28 cellular contexts compared by ENCODE assay signal in genomic region chr19:58398087-58398486, GRCh38. TPM values are rescaled to one million over a fixed set of nuclear protein-coding genes. Genes with fewer than 3 reads are reported as not detected.
"Had no signal": no experiment of that assay in that cellular context is flagged by ENCODE, and none has a peak within 500 bp of the region (broad histone marks: within the 10 kb centered on the region; RNA-seq: fewer than 3 reads in every experiment).

No MANE protein-coding gene starts in this region.

- H3K27ac ChIP-seq: esophagus squamous epithelium, ovary, psoas muscle, skin epidermis, spleen, testis, tibial artery, upper lobe of left lung had no signal

- H3K9me3 ChIP-seq: esophagus squamous epithelium, ovary, psoas muscle, spleen, testis, tibial artery, upper lobe of left lung had no signal

- ATAC-seq: effector memory CD8-positive, alpha-beta T cell; left lobe of liver; naive thymus-derived CD8-positive, alpha-beta T cell; psoas muscle; right cardiac atrium; stimulated activated memory B cell treated with anti-CD40 and anti-IgM and Interleukin-4, amounts not matched to agents 10 μg/mL and 1 μg/mL and 100 μg/mL, for 72 hours; stimulated activated naive CD8-positive, alpha-beta T cell treated with anti-CD3 and anti-CD28 coated beads, Interleukin-15, Interleukin-2, amounts not matched to agents 100 U/mL and 50 U/mL, for 24 hours had no signal

- DNase-seq: cerebellar nuclear complex; cortex of kidney; effector memory CD8-positive, alpha-beta T cell; erythroblast; esophagus squamous epithelium; foreskin melanocyte; hypothalamus; naive thymus-derived CD8-positive, alpha-beta T cell; occipital lobe; ovary; psoas muscle; spleen; stimulated activated CD4-positive, alpha-beta T cell treated with anti-CD3 and anti-CD28 coated beads, Interleukin-4, amount 100 ng/mL, for 4 hours; stimulated activated naive CD8-positive, alpha-beta T cell treated with anti-CD3 and anti-CD28 coated beads, Interleukin-15, Interleukin-2, amounts not matched to agents 100 U/mL and 50 U/mL, for 24 hours; substantia nigra; testis; tibial artery; upper lobe of left lung had no signal

- H3K27me3 ChIP-seq: testis had no signal

- H3K9me3 Mint-ChIP-seq: effector memory CD8-positive, alpha-beta T cell; naive thymus-derived CD8-positive, alpha-beta T cell; stimulated activated memory B cell treated with anti-CD40 and anti-IgM and Interleukin-4, amounts not matched to agents 10 μg/mL and 1 μg/mL and 100 μg/mL, for 72 hours had no signal

- H3K36me3 ChIP-seq: ovary had no signal

- H3K27ac Mint-ChIP-seq: effector memory CD8-positive, alpha-beta T cell; stimulated activated memory B cell treated with anti-CD40 and anti-IgM and Interleukin-4, amounts not matched to agents 10 μg/mL and 1 μg/mL and 100 μg/mL, for 72 hours had no signal

- H3K4me3 Mint-ChIP-seq: effector memory CD8-positive, alpha-beta T cell; stimulated activated memory B cell treated with anti-CD40 and anti-IgM and Interleukin-4, amounts not matched to agents 10 μg/mL and 1 μg/mL and 100 μg/mL, for 72 hours had no signal

- H3K4me3 ChIP-seq: ovary, psoas muscle, skin epidermis, spleen, testis, tibial artery, upper lobe of left lung had no signal

RNA-seq across cellular contexts. Expression of gene RNF225, which starts 2.6 kb away (rescaled TPM):
- total RNA-seq: dermis microvascular lymphatic vessel endothelial cell, left lobe of liver, lung microvascular endothelial cell, mesenteric fat pad, myocyte, occipital lobe, ovary, psoas muscle, renal cortical epithelial cell, right cardiac atrium, spleen, testis had no signal
- polyA plus RNA-seq: keratinocyte; naive thymus-derived CD8-positive, alpha-beta T cell; ovary; psoas muscle; right cardiac atrium; spleen had no signal
